In the genomic region with DNA sequence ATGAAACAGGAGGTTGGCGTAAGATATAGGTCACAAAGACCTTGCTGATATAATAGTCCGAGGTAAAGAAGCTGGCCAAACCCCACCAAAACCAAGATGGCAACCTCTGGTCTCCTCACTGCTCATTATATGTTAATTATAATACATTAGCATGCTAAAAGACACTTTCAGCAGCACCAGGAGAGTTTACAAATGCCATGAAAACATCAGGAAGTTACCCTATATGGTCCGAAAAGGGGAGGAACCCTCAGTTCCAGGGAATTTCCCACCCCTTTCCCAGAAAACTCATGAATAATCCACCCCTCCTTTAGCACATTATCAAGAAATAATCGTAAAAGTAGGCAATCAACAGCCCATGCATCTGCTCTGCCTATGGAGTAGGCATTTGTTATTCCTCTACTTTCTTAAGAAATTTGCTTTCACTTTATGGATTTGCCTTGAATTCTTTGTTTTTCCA, we compare ENCODE assay signal across 1 cellular context.
A peak's percentile ranks its signal among the peaks of the same experiment; 100 is the strongest.
TF ChIP-seq lines count a peak whose summit lies in the region.

No MANE protein-coding gene starts in this region.

TF ChIP-seq in H1, 55 proteins besides CTCF, POLR2A, EP300 and RAD21:
- peak; percentile 30; the same call in 1 of the 2 replicates for TF ChIP-seq SRF (IDR thresholded peaks at IDR 0.05; ENCODE audit: low read depth, low read length)
- TF ChIP-seq SAP30 (IDR thresholded peaks at IDR 0.05; ENCODE audit: insufficient read depth, insufficient replicate concordance, low read length): no peak
- TF ChIP-seq YY1 (IDR thresholded peaks at IDR 0.05; ENCODE audit: low read depth, low read length): 0 out of 2 replicates have a peak, but pooled peaks have one; percentile 34
- no peak for TF ChIP-seq CBX8 (IDR thresholded peaks at IDR 0.05; ENCODE audit: borderline replicate concordance, low read depth, low read length)
